Comparison of ENCODE assay signal across 8 cellular contexts in genomic region chr20:32674362-32674789, GRCh38. TPM values are rescaled to one million over a fixed set of nuclear protein-coding genes. Genes with fewer than 3 reads are reported as not detected.
DNase-seq lines count a peak whose midpoint lies in the region; ATAC-seq and TF ChIP-seq lines count a peak whose summit lies in the region.

No MANE protein-coding gene starts in this region.

- H3K4me1 ChIP-seq in vagina = no peaks in the 10 kb centered on the region

- TF ChIP-seq RAD21 in neural cell (conservative IDR thresholded peaks at IDR 0.05) = no peak

- no peaks in the 10 kb centered on the region for H4K20me1 ChIP-seq in neural cell (ENCODE audit: insufficient read depth)

- DNase-seq in NCI-H2196 (lab: John Stamatoyannopoulos, UW; ENCODE audit: unreplicated experiment) = peak; percentile 64
- DNase-seq in activated CD4-positive, alpha-beta T cell treated with anti-CD3 and anti-CD28 coated beads for 4 hours = peak; percentile 66 to 79
- DNase-seq in dorsolateral prefrontal cortex = no peak
- DNase-seq in vagina (ENCODE audit: extremely low spot score in 2 of 2) = no peak

- H3K27me3 ChIP-seq in dorsolateral prefrontal cortex (no peaks in the 10 kb centered on the region), neural cell (ENCODE audit: insufficient read depth, low read depth, low read length) (no peaks in the 10 kb centered on the region), vagina (no peaks in the 10 kb centered on the region)

- no peak overlapping the region for H3K27ac ChIP-seq in 22Rv1
- peak overlapping the region in 3 of 59 donors; percentile 8 to 50 (median 43) for H3K27ac ChIP-seq in dorsolateral prefrontal cortex
- H3K27ac ChIP-seq in neural cell (ENCODE audit: low read length) = no peak overlapping the region
- H3K27ac ChIP-seq in vagina = no peak overlapping the region

- H3K9me2 ChIP-seq in neural cell (ENCODE audit: insufficient read depth, low read length) = no peaks in the 10 kb centered on the region

- no peak for TF ChIP-seq EP300 in neural cell (conservative IDR thresholded peaks at IDR 0.05; ENCODE audit: poor library complexity, severe bottlenecking)

- TF ChIP-seq POLR2A in vagina (IDR thresholded peaks at IDR 0.05) = no peak

- TF ChIP-seq CTCF in 22Rv1 (IDR thresholded peaks at IDR 0.05) = peak; percentile 96
- TF ChIP-seq CTCF in GM12873 (IDR thresholded peaks at IDR 0.05; ENCODE audit: insufficient read depth, low read depth, low read length, missing control alignments) = peak; percentile 82
- TF ChIP-seq CTCF in dorsolateral prefrontal cortex (IDR thresholded peaks at IDR 0.05 in 54 of 56, conservative IDR thresholded peaks at IDR 0.05 in 2 of 56; ENCODE audit: low read depth in 1 of 56, partially characterized antibody in 56 of 56) = peak in 51 of 56 donors; percentile 15 to 68 (median 48)
- peak; percentile 31 for TF ChIP-seq CTCF in neural cell (IDR thresholded peaks at IDR 0.05; ENCODE audit: poor library complexity, severe bottlenecking)
- peak in 1 of 3 experiments; percentile 50 for TF ChIP-seq CTCF in vagina (IDR thresholded peaks at IDR 0.05)

- no peaks in the 10 kb centered on the region for H3K36me3 ChIP-seq in neural cell (ENCODE audit: insufficient read depth, low read length)
- no peaks in the 10 kb centered on the region for H3K36me3 ChIP-seq in vagina

- H3K9me3 ChIP-seq in neural cell (ENCODE audit: low read length) (no peaks in the 10 kb centered on the region), vagina (no peaks in the 10 kb centered on the region)

- H3K9ac ChIP-seq in neural cell (ENCODE audit: low read length) = no peak overlapping the region

- H3K4me2 ChIP-seq in neural cell (ENCODE audit: low read length) = no peak overlapping the region

- no peak overlapping the region for H2AFZ ChIP-seq in neural cell (ENCODE audit: low read depth, low read length)

- H3K4me3 ChIP-seq in dorsolateral prefrontal cortex = no peak overlapping the region
- H3K4me3 ChIP-seq in neural cell (ENCODE audit: low read length) = no peak overlapping the region
- no peak overlapping the region for H3K4me3 ChIP-seq in vagina

- intact Hi-C loops in dorsolateral prefrontal cortex (cut with DNase I) (no loop called here), vagina (cut with DNase I) (loop anchor here (10.0 kb wide), 1 partner anchor 110 kb away; no protein-coding TSS in a partner anchor)

- H3K79me2 ChIP-seq in neural cell (replicated peaks; ENCODE audit: insufficient read depth, low read length) = no peaks in the 10 kb centered on the region

- H3F3A ChIP-seq in neural cell (ENCODE audit: insufficient read depth, low read length, poor library complexity, severe bottlenecking) = no peaks in the 10 kb centered on the region

- no peak for ATAC-seq in HG02852 (IDR thresholded peaks at IDR 0.05; ENCODE audit: unreplicated experiment)

TF ChIP-seq in neural cell, 6 proteins besides CTCF, POLR2A, EP300 and RAD21:
- TF ChIP-seq POLR2AphosphoS5 (IDR thresholded peaks at IDR 0.05) (no peak), REST (IDR thresholded peaks at IDR 0.05; ENCODE audit: borderline replicate concordance) (no peak), TAF1 (IDR thresholded peaks at IDR 0.05; ENCODE audit: low read depth) (no peak), SMC3 (conservative IDR thresholded peaks at IDR 0.05; ENCODE audit: poor library complexity) (no peak), MXI1 (conservative IDR thresholded peaks at IDR 0.05; ENCODE audit: poor library complexity, severe bottlenecking) (no peak), EZH2 (IDR thresholded peaks at IDR 0.05; ENCODE audit: borderline replicate concordance, insufficient read depth, low read length, poor library complexity, severe bottlenecking) (no peak)

RNA-seq across cellular contexts. Expression of gene C20orf203, which starts 0.6 kb away (rescaled TPM):
- total RNA-seq in dorsolateral prefrontal cortex (1 to 10 TPM in 113 of 120 experiments, under 1 TPM in 7; 0.71 to 4.9 (median 2.2) TPM), vagina (not detected)
- 1.9 and 2.6 TPM in 2 replicates for polyA plus RNA-seq in neural cell
- 1.7 and 2.7 TPM in 2 replicates for polyA minus RNA-seq in neural cell

Comparison
In these comparisons a context has a peak if more than half of its experiments do, and no peak if none do; other contexts are left out.
1. DNase-seq: peak in NCI-H2196 (single experiment) and activated CD4-positive, alpha-beta T cell treated with anti-CD3 and anti-CD28 coated beads for 4 hours (2 of 2); none in dorsolateral prefrontal cortex (0 of 10) and vagina (0 of 2).